In the genomic region with DNA sequence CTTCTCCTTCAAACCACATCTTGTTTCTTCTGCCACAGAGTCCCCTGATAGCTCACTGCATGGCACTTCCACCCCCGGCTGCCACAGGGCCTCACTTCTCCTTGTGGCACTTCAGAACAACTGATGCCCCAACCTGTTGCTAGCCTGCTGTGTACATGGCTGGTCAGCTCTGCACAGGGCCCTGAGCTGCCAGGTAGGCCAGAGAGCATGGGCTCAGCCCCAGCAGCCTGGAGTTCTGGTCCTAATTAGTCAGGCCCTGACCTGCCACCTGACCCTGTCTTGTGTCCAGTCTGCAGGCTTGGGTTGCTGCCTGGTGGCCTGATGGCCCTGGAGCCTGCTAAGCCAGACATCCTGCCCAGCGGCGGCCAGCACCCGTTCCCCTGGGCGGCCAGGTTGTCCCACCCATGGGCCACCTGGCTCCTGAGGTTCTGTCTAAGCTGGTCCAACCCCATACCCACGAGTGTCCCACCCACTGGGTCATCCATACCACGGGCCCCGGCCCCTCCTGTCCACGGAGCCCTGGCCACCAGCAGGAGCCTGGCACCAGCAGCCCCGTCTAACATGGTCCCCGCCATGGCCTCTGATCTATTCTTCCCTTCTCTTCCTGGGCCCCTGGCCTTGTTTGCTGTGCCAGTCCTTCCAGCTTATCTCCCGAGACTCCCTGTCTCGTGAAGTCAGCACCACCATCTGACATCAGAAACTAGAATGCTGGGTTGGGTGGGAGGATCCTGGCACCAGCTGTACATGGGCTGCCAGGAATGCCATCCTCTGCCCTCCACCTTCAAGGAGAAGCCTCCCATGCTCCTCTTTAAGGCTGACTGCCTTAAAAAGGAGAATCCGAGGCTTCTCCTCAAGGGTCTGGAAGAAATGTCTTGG, we compare ENCODE assay signal across 1 cellular context.
TF ChIP-seq lines count a peak whose summit lies in the region.

No MANE protein-coding gene starts in this region.

TF ChIP-seq in liver, 16 proteins besides CTCF, POLR2A, EP300 and RAD21:
- TF ChIP-seq, protein P1, sequence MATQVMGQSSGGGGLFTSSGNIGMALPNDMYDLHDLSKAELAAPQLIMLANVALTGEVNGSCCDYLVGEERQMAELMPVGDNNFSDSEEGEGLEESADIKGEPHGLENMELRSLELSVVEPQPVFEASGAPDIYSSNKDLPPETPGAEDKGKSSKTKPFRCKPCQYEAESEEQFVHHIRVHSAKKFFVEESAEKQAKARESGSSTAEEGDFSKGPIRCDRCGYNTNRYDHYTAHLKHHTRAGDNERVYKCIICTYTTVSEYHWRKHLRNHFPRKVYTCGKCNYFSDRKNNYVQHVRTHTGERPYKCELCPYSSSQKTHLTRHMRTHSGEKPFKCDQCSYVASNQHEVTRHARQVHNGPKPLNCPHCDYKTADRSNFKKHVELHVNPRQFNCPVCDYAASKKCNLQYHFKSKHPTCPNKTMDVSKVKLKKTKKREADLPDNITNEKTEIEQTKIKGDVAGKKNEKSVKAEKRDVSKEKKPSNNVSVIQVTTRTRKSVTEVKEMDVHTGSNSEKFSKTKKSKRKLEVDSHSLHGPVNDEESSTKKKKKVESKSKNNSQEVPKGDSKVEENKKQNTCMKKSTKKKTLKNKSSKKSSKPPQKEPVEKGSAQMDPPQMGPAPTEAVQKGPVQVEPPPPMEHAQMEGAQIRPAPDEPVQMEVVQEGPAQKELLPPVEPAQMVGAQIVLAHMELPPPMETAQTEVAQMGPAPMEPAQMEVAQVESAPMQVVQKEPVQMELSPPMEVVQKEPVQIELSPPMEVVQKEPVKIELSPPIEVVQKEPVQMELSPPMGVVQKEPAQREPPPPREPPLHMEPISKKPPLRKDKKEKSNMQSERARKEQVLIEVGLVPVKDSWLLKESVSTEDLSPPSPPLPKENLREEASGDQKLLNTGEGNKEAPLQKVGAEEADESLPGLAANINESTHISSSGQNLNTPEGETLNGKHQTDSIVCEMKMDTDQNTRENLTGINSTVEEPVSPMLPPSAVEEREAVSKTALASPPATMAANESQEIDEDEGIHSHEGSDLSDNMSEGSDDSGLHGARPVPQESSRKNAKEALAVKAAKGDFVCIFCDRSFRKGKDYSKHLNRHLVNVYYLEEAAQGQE (IDR thresholded peaks at IDR 0.05), result peak; percentile 49
- TF ChIP-seq JUND (IDR thresholded peaks at IDR 0.05) (peak in 1 of 2 donors; percentile 76), YY1 (IDR thresholded peaks at IDR 0.05) (peak; percentile 62), HNF4A (conservative IDR thresholded peaks at IDR 0.05) (peak; percentile 66 to 85), TAF1 (conservative IDR thresholded peaks at IDR 0.05) (no peak), FOXA1 (IDR thresholded peaks at IDR 0.05) (peak; percentile 78), FOXA2 (IDR thresholded peaks at IDR 0.05) (peak; percentile 59), HNF4G (IDR thresholded peaks at IDR 0.05) (no peak), GABPA (IDR thresholded peaks at IDR 0.05 in 1 of 2, conservative IDR thresholded peaks at IDR 0.05 in 1 of 2) (no peak), SP1 (IDR thresholded peaks at IDR 0.05) (peak; percentile 93), RXRA (IDR thresholded peaks at IDR 0.05) (peak; percentile 93 to 97), NR2F2 (IDR thresholded peaks at IDR 0.05) (no peak), EGR1 (IDR thresholded peaks at IDR 0.05; ENCODE audit: low read depth in 2 of 2) (no peak)
- TF ChIP-seq, protein P2, sequence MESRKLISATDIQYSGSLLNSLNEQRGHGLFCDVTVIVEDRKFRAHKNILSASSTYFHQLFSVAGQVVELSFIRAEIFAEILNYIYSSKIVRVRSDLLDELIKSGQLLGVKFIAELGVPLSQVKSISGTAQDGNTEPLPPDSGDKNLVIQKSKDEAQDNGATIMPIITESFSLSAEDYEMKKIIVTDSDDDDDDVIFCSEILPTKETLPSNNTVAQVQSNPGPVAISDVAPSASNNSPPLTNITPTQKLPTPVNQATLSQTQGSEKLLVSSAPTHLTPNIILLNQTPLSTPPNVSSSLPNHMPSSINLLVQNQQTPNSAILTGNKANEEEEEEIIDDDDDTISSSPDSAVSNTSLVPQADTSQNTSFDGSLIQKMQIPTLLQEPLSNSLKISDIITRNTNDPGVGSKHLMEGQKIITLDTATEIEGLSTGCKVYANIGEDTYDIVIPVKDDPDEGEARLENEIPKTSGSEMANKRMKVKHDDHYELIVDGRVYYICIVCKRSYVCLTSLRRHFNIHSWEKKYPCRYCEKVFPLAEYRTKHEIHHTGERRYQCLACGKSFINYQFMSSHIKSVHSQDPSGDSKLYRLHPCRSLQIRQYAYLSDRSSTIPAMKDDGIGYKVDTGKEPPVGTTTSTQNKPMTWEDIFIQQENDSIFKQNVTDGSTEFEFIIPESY (IDR thresholded peaks at IDR 0.05), result no peak
- TF ChIP-seq, protein P3, sequence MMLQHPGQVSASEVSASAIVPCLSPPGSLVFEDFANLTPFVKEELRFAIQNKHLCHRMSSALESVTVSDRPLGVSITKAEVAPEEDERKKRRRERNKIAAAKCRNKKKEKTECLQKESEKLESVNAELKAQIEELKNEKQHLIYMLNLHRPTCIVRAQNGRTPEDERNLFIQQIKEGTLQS (IDR thresholded peaks at IDR 0.05), result no peak
- TF ChIP-seq, protein P4, sequence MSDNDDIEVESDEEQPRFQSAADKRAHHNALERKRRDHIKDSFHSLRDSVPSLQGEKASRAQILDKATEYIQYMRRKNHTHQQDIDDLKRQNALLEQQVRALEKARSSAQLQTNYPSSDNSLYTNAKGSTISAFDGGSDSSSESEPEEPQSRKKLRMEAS (IDR thresholded peaks at IDR 0.05), result peak; percentile 54
